In the genomic region with DNA sequence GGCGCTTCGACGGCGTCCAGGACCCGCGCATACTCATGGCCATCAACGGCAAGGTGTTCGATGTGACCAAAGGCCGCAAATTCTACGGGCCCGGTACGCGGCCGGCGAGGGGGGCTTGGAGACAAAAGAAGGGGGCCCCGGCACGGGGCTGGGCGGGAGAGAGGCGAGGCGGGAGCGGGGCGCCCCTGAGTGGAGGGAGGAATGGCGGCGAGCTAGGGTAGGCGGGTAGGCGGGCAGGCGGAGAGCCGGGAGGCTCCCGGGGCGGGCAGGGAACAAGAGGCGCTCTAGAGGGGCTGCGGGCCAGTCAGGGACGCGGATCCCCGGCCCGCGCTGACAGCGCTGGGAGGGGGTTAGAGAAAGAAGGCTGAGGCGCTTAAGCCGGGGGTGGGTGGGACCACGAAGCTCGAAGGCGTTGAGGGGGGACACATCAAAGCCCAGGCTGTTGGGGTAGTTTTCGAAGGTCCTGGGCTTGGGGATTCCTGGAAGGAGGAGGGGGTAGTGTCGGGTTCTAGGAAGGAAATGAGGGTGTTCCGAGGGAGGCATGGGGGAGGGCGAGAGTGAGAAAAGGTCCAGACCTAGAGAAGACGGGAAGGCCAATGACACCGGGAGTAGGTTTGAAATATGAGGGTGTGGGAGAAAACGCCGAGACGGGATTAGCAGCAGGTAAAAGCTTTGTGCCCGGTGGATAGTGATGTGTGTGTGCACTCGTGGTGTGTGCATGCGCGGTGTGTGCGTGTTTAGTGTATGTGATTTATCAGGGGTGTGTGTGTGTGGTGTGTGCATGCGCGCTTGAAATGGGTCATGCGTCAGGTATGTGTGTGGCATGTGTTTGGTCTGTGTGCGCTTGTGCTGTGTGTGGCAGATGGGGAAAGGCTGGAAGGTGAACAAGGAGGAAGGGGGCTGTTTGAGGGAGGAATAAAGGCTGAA, we compare ENCODE assay signal across 8 cellular contexts. TPM values are rescaled to one million over a fixed set of nuclear protein-coding genes. Genes with fewer than 3 reads are reported as not detected.
DNase-seq lines count a peak whose midpoint lies in the region; ATAC-seq, FAIRE-seq and TF ChIP-seq lines count a peak whose summit lies in the region.

No MANE protein-coding gene starts in this region.

- ATAC-seq in GM19351 (IDR thresholded peaks at IDR 0.05; ENCODE audit: unreplicated experiment), result peak; percentile 20
- peak; percentile 25 for ATAC-seq in HG03460 (IDR thresholded peaks at IDR 0.05; ENCODE audit: unreplicated experiment)
- ATAC-seq in GM12878, result peak; percentile 45

- H3K9ac ChIP-seq in GM12878 (ENCODE audit: control insufficient read depth, insufficient read depth, low read length) (peak overlapping the region; percentile 75), iPS-20b (ENCODE audit: low read depth, low read length) (peak overlapping the region; percentile 82; the same call in 1 of the 2 replicates), skeletal muscle satellite cell (ENCODE audit: low read depth, low read length) (peak overlapping the region; percentile 89)

- peak overlapping the region; percentile 69 for H2AFZ ChIP-seq in GM12878 (ENCODE audit: control insufficient read depth, low read depth, low read length)

- TF ChIP-seq POLR2A in GM12878 (IDR thresholded peaks at IDR 0.05; ENCODE audit: low read depth, low read length), result no peak

- H3K27ac ChIP-seq in GM12878 (ENCODE audit: control insufficient read depth, insufficient read depth) (peak overlapping the region; percentile 70), iPS-20b (ENCODE audit: low read length) (peak overlapping the region; percentile 36)

- no peak for FAIRE-seq in GM12878 (lab: Jason Lieb, UNC)

- in situ Hi-C loops in GM12878 (cut with MboI), result no loop called here

- DNase-seq in AG08396 (ENCODE audit: low spot score) (peak; percentile 45), T-helper 1 cell (peak in 4 of 5 donors; percentile 5 to 22 (median 12)), GM12878 (ENCODE audit: low read depth, low spot score) (no peak), NCI-H2196 (lab: John Stamatoyannopoulos, UW; ENCODE audit: unreplicated experiment) (no peak)

- H3K36me3 ChIP-seq in GM12878 (ENCODE audit: control insufficient read depth in 2 of 2, insufficient read depth in 2 of 2, low read length in 1 of 2) (peaks cover 0 to 1% of the 10 kb centered on the region in 2 experiments; a peak in 2 of 4 replicates), iPS-20b (ENCODE audit: insufficient read depth, low read depth, low read length) (peaks cover 34% of the 10 kb centered on the region), skeletal muscle satellite cell (ENCODE audit: insufficient read depth, low read length) (no peaks in the 10 kb centered on the region)

- POLR2A ChIA-PET in GM12878 (lab: Charles Lee), result interaction anchor here (0.6 to 1.0 kb wide), 3 partner anchors 407 to 749 kb away, joined by 3 to 6 read pairs (median 3); no protein-coding TSS in a partner anchor

- no peak for TF ChIP-seq EP300 in GM12878 (IDR thresholded peaks at IDR 0.05; ENCODE audit: borderline replicate concordance in 1 of 2, control insufficient read depth in 1 of 2, low read depth in 2 of 2, low read length in 2 of 2)

- peaks cover 30% of the 10 kb centered on the region for H3K79me2 ChIP-seq in GM12878 (ENCODE audit: control insufficient read depth, insufficient read depth, low read length)

- no peak for TF ChIP-seq RAD21 in GM12878 (IDR thresholded peaks at IDR 0.05; ENCODE audit: insufficient read depth, low read depth, low read length)

- RAD21 ChIA-PET in GM12878 (lab: Charles Lee; ENCODE audit: unreplicated experiment), result no interaction called here

- intact Hi-C loops in GM12878 (cut with micrococcal nuclease; ENCODE audit: unreplicated experiment), result no loop called here

- no TSS peak for BruUV-seq in GM12878 (replicated peaks; lab: Mats Ljungman, UMichigan)

- H3K27me3 ChIP-seq in GM12878 (replicated peaks in 1 of 2; ENCODE audit: control insufficient read depth in 2 of 2, insufficient read depth in 2 of 2, low read length in 1 of 2) (peaks cover 0 to 2% of the 10 kb centered on the region in 2 experiments; a peak in 1 of 4 replicates), iPS-20b (ENCODE audit: insufficient read depth, low read length) (no peaks in the 10 kb centered on the region), skeletal muscle satellite cell (ENCODE audit: control insufficient read depth, insufficient read depth, low read length) (peaks cover 2% of the 10 kb centered on the region)

- peak overlapping the region; percentile 63 for H3K4me3 ChIP-seq in GM12878
- peak overlapping the region; percentile 96 for H3K4me3 ChIP-seq in iPS-20b (ENCODE audit: low read length)
- peak overlapping the region; percentile 79 for H3K4me3 ChIP-seq in skeletal muscle satellite cell (ENCODE audit: low read length)

- CTCF ChIA-PET in GM12878 (lab: Yijun Ruan, JAX), result interaction anchor here (1.7 kb wide), 1 partner anchor 29 kb away, joined by 5 read pairs; no protein-coding TSS in a partner anchor

- H3K4me2 ChIP-seq in GM12878 (ENCODE audit: control insufficient read depth, insufficient read depth) (peak overlapping the region; percentile 26), skeletal muscle satellite cell (ENCODE audit: low read length) (peak overlapping the region; percentile 86)

- no peak for TF ChIP-seq CTCF in GM12878 (IDR thresholded peaks at IDR 0.05 in 2 of 3, conservative IDR thresholded peaks at IDR 0.05 in 1 of 3; ENCODE audit: control insufficient read depth in 2 of 3, extremely low read depth in 1 of 3, insufficient read depth in 1 of 3, low read depth in 3 of 3, low read length in 3 of 3)

- H3K9me3 ChIP-seq in GM12878 (replicated peaks; ENCODE audit: control insufficient read depth, insufficient read depth, low read length), result no peaks in the 10 kb centered on the region
- no peaks in the 10 kb centered on the region for H3K9me3 ChIP-seq in iPS-20b (ENCODE audit: insufficient read depth, low read depth, low read length)
- H3K9me3 ChIP-seq in skeletal muscle satellite cell (replicated peaks; ENCODE audit: low read length), result no peaks in the 10 kb centered on the region

- no peaks in the 10 kb centered on the region for H3K4me1 ChIP-seq in GM12878 (ENCODE audit: control insufficient read depth, insufficient read depth, low read length)
- peaks cover 11% of the 10 kb centered on the region; the same call in 1 of the 2 replicates for H3K4me1 ChIP-seq in iPS-20b (ENCODE audit: insufficient read depth, low read length)
- H3K4me1 ChIP-seq in skeletal muscle satellite cell (ENCODE audit: control insufficient read depth, insufficient read depth, low read length), result peaks cover 13% of the 10 kb centered on the region

- WGBS in GM12878 (ENCODE audit: insufficient coverage, insufficient replicate concordance, low lambda C conversion rate, missing lambda C conversion rate), result 34% methylated on average over 58 of the region's 61 CpGs

- SMC1A ChIA-PET in GM12878 (lab: Charles Lee; ENCODE audit: uncharacterized antibody, unreplicated experiment), result interaction anchor here (0.9 to 1.7 kb wide), 3 partner anchors 8 to 20 kb away, joined by 3 to 5 read pairs (median 3); no protein-coding TSS in a partner anchor

- no peaks in the 10 kb centered on the region for H4K20me1 ChIP-seq in GM12878 (ENCODE audit: control insufficient read depth, insufficient read depth)

TF ChIP-seq in GM12878, 131 proteins besides CTCF, POLR2A, EP300 and RAD21 (continues in another document):
- TF ChIP-seq DPF2 (IDR thresholded peaks at IDR 0.05) (0 out of 2 replicates have a peak, but pooled peaks have one; percentile 8), BHLHE40 (IDR thresholded peaks at IDR 0.05; ENCODE audit: borderline replicate concordance in 1 of 2, low read depth in 2 of 2, low read length in 1 of 2) (peak in 1 of 2 experiments; percentile 20; a peak in 1 of 4 replicates), ZBED1 (IDR thresholded peaks at IDR 0.05; ENCODE audit: borderline replicate concordance) (no peak), SPI1 (IDR thresholded peaks at IDR 0.05; ENCODE audit: borderline replicate concordance, insufficient read depth, low read depth, low read length) (no peak)
- TF ChIP-seq, protein P1, sequence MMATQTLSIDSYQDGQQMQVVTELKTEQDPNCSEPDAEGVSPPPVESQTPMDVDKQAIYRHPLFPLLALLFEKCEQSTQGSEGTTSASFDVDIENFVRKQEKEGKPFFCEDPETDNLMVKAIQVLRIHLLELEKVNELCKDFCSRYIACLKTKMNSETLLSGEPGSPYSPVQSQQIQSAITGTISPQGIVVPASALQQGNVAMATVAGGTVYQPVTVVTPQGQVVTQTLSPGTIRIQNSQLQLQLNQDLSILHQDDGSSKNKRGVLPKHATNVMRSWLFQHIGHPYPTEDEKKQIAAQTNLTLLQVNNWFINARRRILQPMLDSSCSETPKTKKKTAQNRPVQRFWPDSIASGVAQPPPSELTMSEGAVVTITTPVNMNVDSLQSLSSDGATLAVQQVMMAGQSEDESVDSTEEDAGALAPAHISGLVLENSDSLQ (IDR thresholded peaks at IDR 0.05), result 0 out of 2 replicates have a peak, but pooled peaks have one; percentile 5

RNA-seq across cellular contexts. Expression of a gene that starts 0.8 kb away (rescaled TPM):
- total RNA-seq in GM12878 (2013; cell fraction: nucleolus; rRNA removed), result 24.5 and 25.1 TPM in 2 replicates
- 54.4 and 58.5 TPM in 2 replicates for total RNA-seq in GM12878 (2014; rRNA removed)
- 35.1 and 38.6 TPM in 2 replicates for total RNA-seq in GM12878 (2014; rRNA removed; fragmentation: Illumina TruSeq; extraction: Trizol)
- 36.3 and 38.9 TPM in 2 replicates for total RNA-seq in GM12878 (2021)
- 14.2 TPM for polyA plus RNA-seq in GM12878 (2011; ENCODE audit: low read depth)
- 47.7 and 69.2 TPM in 2 replicates for polyA plus RNA-seq in GM12878 (2011; rRNA removed)
- polyA plus RNA-seq in GM12878 (2011; cell fraction: cytosol; rRNA removed), result 25.0 and 35.0 TPM in 2 replicates
- polyA plus RNA-seq in GM12878 (2011; cell fraction: nucleus; rRNA removed), result 15.5 and 19.1 TPM in 2 replicates
- polyA plus RNA-seq in GM12878 (2012), result 25.3 and 25.5 TPM in 2 replicates
- polyA plus RNA-seq in GM12878 (2014; fragmentation: Illumina TruSeq; extraction: Trizol), result 40.4 and 47.0 TPM in 2 replicates
- 10 to 100 TPM; 13.6 to 28.9 TPM for polyA plus RNA-seq in GM12878 (2014; fragmentation: Nextera tagmentation; extraction: Ambion mirVana)
- 40.1 and 46.2 TPM in 2 replicates for polyA plus RNA-seq in GM12878 (2014; rRNA removed)
- polyA plus RNA-seq in GM12878 (2016; fragmentation: Nextera tagmentation; extraction: Ambion mirVana), result 10 to 100 TPM; 59.3 to 60.9 TPM
- 17.0 and 18.6 TPM in 2 replicates for polyA minus RNA-seq in GM12878 (2011; rRNA and poly(A)+ RNA removed)
- 16.9 and 17.2 TPM in 2 replicates for polyA minus RNA-seq in GM12878 (2011; cell fraction: cytosol; rRNA and poly(A)+ RNA removed)
- polyA minus RNA-seq in GM12878 (2011; cell fraction: nucleus; rRNA and poly(A)+ RNA removed), result 4.8 and 9.1 TPM in 2 replicates
- total RNA-seq in skeletal muscle satellite cell (2012; rRNA removed), result 191 and 221 TPM in 2 replicates

Comparison
In these comparisons a context has a peak if more than half of its experiments do, and no peak if none do; other contexts are left out.
1. DNase-seq: peak in AG08396 (single experiment) and T-helper 1 cell (4 of 5); none in GM12878 (single experiment) and NCI-H2196 (single experiment).
2. Peak in every context shown above with its lines, with median percentiles within 50 percentile points of each other: ATAC-seq, H3K4me3 ChIP-seq and H3K9ac ChIP-seq.